Comparison of ENCODE assay signal across 12 cellular contexts in the genomic region with DNA sequence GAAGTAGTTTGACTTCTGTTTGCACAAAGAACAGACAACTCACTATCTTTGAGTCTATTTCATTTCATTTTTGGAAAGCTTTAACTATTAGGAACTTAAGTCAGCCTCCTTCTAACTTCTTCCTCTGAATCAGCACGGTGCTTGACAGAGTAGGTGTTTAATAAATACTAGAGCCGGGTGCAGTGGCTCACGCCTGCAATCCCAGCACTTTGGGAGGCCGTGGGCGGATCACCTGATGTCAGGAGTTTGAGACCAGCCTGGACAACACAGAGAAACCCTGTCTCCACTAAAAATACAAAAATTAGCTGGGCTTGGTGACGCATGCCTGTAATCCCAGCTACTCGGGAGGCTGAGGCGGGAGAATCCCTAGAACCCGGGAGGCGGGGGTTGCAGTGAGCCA. TPM values are rescaled to one million over a fixed set of nuclear protein-coding genes. Genes with fewer than 3 reads are reported as not detected.
DNase-seq lines count a peak whose midpoint lies in the region; ATAC-seq and TF ChIP-seq lines count a peak whose summit lies in the region.
"Not testable (repeated sequence)": the region's sequence is repeated elsewhere in the genome, so short reads cannot be mapped to it uniquely, and the experiment has no call there.
"Had no signal": no experiment of that assay in that cellular context is flagged by ENCODE, and none has a peak within 500 bp of the region (broad histone marks: within the 10 kb centered on the region; RNA-seq: fewer than 3 reads in every experiment).

No MANE protein-coding gene starts in this region.

- CTCF ChIA-PET in CD8-positive, alpha-beta T cell (lab: Charles Lee): interaction anchor here (0.9 to 1.4 kb wide), 5 partner anchors 19 to 50 kb away, joined by 3 to 6 read pairs (median 3); no protein-coding TSS in a partner anchor
- CTCF ChIA-PET in T-cell (lab: Charles Lee): interaction anchor here in 1 of 2 donors (1.3 kb wide), 1 partner anchor 40 kb away, joined by 5 read pairs; no protein-coding TSS in a partner anchor

- not testable (repeated sequence) for H3K4me1 ChIP-seq in CD8-positive, alpha-beta T cell (ENCODE audit: insufficient read depth, low read length); smooth muscle cell (ENCODE audit: low read depth)

- POLR2A ChIA-PET in CD8-positive, alpha-beta T cell (lab: Charles Lee): interaction anchor here (1.3 to 1.4 kb wide), 2 partner anchors 14 to 41 kb away, joined by 3 to 4 read pairs; no protein-coding TSS in a partner anchor
- POLR2A ChIA-PET in T-cell (lab: Charles Lee): interaction anchor here (0.6 kb wide), 2 partner anchors 29 to 51 kb away, joined by 4 read pairs; no protein-coding TSS in a partner anchor
- POLR2A ChIA-PET in naive thymus-derived CD8-positive, alpha-beta T cell (lab: Charles Lee): not testable (repeated sequence)

- H3K27me3 ChIP-seq in CD8-positive, alpha-beta T cell (ENCODE audit: insufficient read depth, low read length); smooth muscle cell (ENCODE audit: low read depth): not testable (repeated sequence)

- peaks cover 78% of the 10 kb centered on the region for H3K36me3 Mint-ChIP-seq in CD8-positive, alpha-beta T cell
- H3K36me3 Mint-ChIP-seq in T-cell: peaks cover 51% of the 10 kb centered on the region
- peaks cover 11% of the 10 kb centered on the region for H3K36me3 Mint-ChIP-seq in activated naive CD4-positive, alpha-beta T cell treated with anti-CD3 and anti-CD28 coated beads, Interleukin-2, amount 50 U/mL, for 24 hours
- H3K36me3 Mint-ChIP-seq in naive thymus-derived CD8-positive, alpha-beta T cell: peaks cover 11 to 94% (median 11%) of the 10 kb centered on the region in 3 donors

- TF ChIP-seq EP300 in Ishikawa (IDR thresholded peaks at IDR 0.05; ENCODE audit: borderline replicate concordance): not testable (repeated sequence)

- not testable (repeated sequence) for H3K9me3 Mint-ChIP-seq in CD8-positive, alpha-beta T cell; T-cell; activated naive CD4-positive, alpha-beta T cell treated with anti-CD3 and anti-CD28 coated beads, Interleukin-2, amount 50 U/mL, for 24 hours; naive thymus-derived CD8-positive, alpha-beta T cell

- not testable (repeated sequence) for H3K4me3 ChIP-seq in CD8-positive, alpha-beta T cell (ENCODE audit: low read depth, low read length); fibroblast of mammary gland (ENCODE audit: control insufficient read depth, low read depth, low read length); smooth muscle cell

- not testable (repeated sequence) for H3K4me2 ChIP-seq in smooth muscle cell

- peaks cover 26% of the 10 kb centered on the region for H3K4me1 Mint-ChIP-seq in CD8-positive, alpha-beta T cell (ENCODE audit: low read depth)
- H3K4me1 Mint-ChIP-seq in T-cell: peaks cover 19 to 22% (median 21%) of the 10 kb centered on the region in 3 donors
- H3K4me1 Mint-ChIP-seq in activated naive CD4-positive, alpha-beta T cell treated with anti-CD3 and anti-CD28 coated beads, Interleukin-2, amount 50 U/mL, for 24 hours: peaks cover 28% of the 10 kb centered on the region
- peaks cover 7 to 34% (median 18%) of the 10 kb centered on the region in 4 donors for H3K4me1 Mint-ChIP-seq in naive thymus-derived CD8-positive, alpha-beta T cell

- not testable (repeated sequence) for H3K9me3 ChIP-seq in CD8-positive, alpha-beta T cell (ENCODE audit: low read length); smooth muscle cell (replicated peaks; ENCODE audit: low read depth)

- H2AFZ ChIP-seq in smooth muscle cell (ENCODE audit: low read depth): peak overlapping the region; percentile 15

- not testable (repeated sequence) for TF ChIP-seq RAD21 in Ishikawa (IDR thresholded peaks at IDR 0.05; ENCODE audit: low read depth)

- not testable (repeated sequence) for H3K79me2 ChIP-seq in smooth muscle cell (ENCODE audit: low read depth)

- not testable (repeated sequence) for DNase-seq in CD8-positive, alpha-beta T cell; T-cell; naive thymus-derived CD8-positive, alpha-beta T cell; smooth muscle cell (lab: John Stamatoyannopoulos, UW; ENCODE audit: unreplicated experiment)
- DNase-seq in fibroblast of mammary gland (ENCODE audit: low read depth): peak; percentile 10

- peak overlapping the region; percentile 69 for H3K27ac Mint-ChIP-seq in CD8-positive, alpha-beta T cell
- H3K27ac Mint-ChIP-seq in T-cell: peak overlapping the region; percentile 28 to 77
- H3K27ac Mint-ChIP-seq in activated naive CD4-positive, alpha-beta T cell treated with anti-CD3 and anti-CD28 coated beads, Interleukin-2, amount 50 U/mL, for 24 hours: peak overlapping the region; percentile 80
- peak overlapping the region in 8 of 10 donors; percentile 8 to 52 (median 42) for H3K27ac Mint-ChIP-seq in naive thymus-derived CD8-positive, alpha-beta T cell

- H3K9ac ChIP-seq in smooth muscle cell (ENCODE audit: low read depth): not testable (repeated sequence)

- not testable (repeated sequence) for H3K27ac ChIP-seq in CD8-positive, alpha-beta T cell (ENCODE audit: low read depth, low read length); smooth muscle cell (ENCODE audit: low read depth)

- ATAC-seq in CD8-positive, alpha-beta T cell; T-cell (replicated peaks in 1 of 4); naive thymus-derived CD8-positive, alpha-beta T cell: not testable (repeated sequence)

- intact Hi-C loops in CD8-positive, alpha-beta T cell (cut with DNase I, micrococcal nuclease): not testable (repeated sequence)

- not testable (repeated sequence) for H3K4me3 Mint-ChIP-seq in CD8-positive, alpha-beta T cell; T-cell; activated naive CD4-positive, alpha-beta T cell treated with anti-CD3 and anti-CD28 coated beads, Interleukin-2, amount 50 U/mL, for 24 hours; naive thymus-derived CD8-positive, alpha-beta T cell

- peaks cover 49% of the 10 kb centered on the region for H3K36me3 ChIP-seq in CD8-positive, alpha-beta T cell (ENCODE audit: insufficient read depth, low read length)
- H3K36me3 ChIP-seq in smooth muscle cell (ENCODE audit: low read depth): not testable (repeated sequence)

- H3F3A ChIP-seq in smooth muscle cell (ENCODE audit: low read depth): not testable (repeated sequence)

- not testable (repeated sequence) for H3K27me3 Mint-ChIP-seq in CD8-positive, alpha-beta T cell (ENCODE audit: low read depth); T-cell; activated naive CD4-positive, alpha-beta T cell treated with anti-CD3 and anti-CD28 coated beads, Interleukin-2, amount 50 U/mL, for 24 hours; naive thymus-derived CD8-positive, alpha-beta T cell

- whole genome bisulfite sequencing in smooth muscle cell (ENCODE audit: low lambda C conversion rate): 65% methylated on average over 10 of the region's 10 CpGs

- not testable (repeated sequence) for TF ChIP-seq CTCF in CD8-positive, alpha-beta T cell (IDR thresholded peaks at IDR 0.05); fibroblast of mammary gland (conservative IDR thresholded peaks at IDR 0.05; ENCODE audit: control insufficient read depth, insufficient read depth, low read depth, low read length); smooth muscle cell (IDR thresholded peaks at IDR 0.05; ENCODE audit: borderline replicate concordance, insufficient read depth, poor library complexity, severe bottlenecking)

- not testable (repeated sequence) for H4K20me1 ChIP-seq in smooth muscle cell (ENCODE audit: low read depth)

TF ChIP-seq in Ishikawa, 13 proteins besides CTCF, POLR2A, EP300 and RAD21:
- peak; percentile 62; the same call in 1 of the 2 replicates for TF ChIP-seq EGR1 (IDR thresholded peaks at IDR 0.05)

RNA-seq across cellular contexts. Expression of gene BIN2, which starts 23.2 kb away (rescaled TPM):
- 100 to 1,000 TPM; 115 to 125 TPM for total RNA-seq in CD8-positive, alpha-beta T cell
- total RNA-seq in T-cell: 100 to 1,000 TPM; 196 to 240 (median 202) TPM
- 100 to 1,000 TPM; 257 to 267 TPM for total RNA-seq in naive thymus-derived CD8-positive, alpha-beta T cell
- 100 to 1,000 TPM; 228 to 303 (median 266) TPM for polyA plus RNA-seq in naive thymus-derived CD8-positive, alpha-beta T cell
- not detected in 2 replicates for total RNA-seq in smooth muscle cell
- polyA plus RNA-seq in smooth muscle cell: not detected in 2 replicates
- total RNA-seq: A172, GM23248 had no signal
- polyA plus RNA-seq: GM23248 had no signal

RNA-seq across cellular contexts. Expression of gene SMAGP, which starts 30.6 kb away (rescaled TPM):
- 1 to 10 TPM; 1.9 to 2.3 TPM for total RNA-seq in CD8-positive, alpha-beta T cell
- total RNA-seq in T-cell: 1 to 10 TPM; 3.2 to 5.3 (median 3.6) TPM
- total RNA-seq in naive thymus-derived CD8-positive, alpha-beta T cell: 1 to 10 TPM; 5.5 to 6.9 TPM
- 10 to 100 TPM; 15.1 to 18.5 (median 15.6) TPM for polyA plus RNA-seq in naive thymus-derived CD8-positive, alpha-beta T cell
- 9.0 and 11.7 TPM in 2 replicates for total RNA-seq in smooth muscle cell
- polyA plus RNA-seq in smooth muscle cell: 6.8 and 7.0 TPM in 2 replicates

RNA-seq across cellular contexts. Expression of gene CELA1, which starts 45.7 kb away (rescaled TPM):
- under 1 TPM in 1 of 2 experiments, not detected in 1; 0.79 TPM for total RNA-seq in CD8-positive, alpha-beta T cell
- 1 to 10 TPM in 2 of 5 donors, under 1 TPM in 3; 0.47 to 3.5 (median 0.88) TPM for total RNA-seq in T-cell
- total RNA-seq in naive thymus-derived CD8-positive, alpha-beta T cell: 1 to 10 TPM; 2.2 to 2.5 TPM
- 1 to 10 TPM; 3.6 to 9.8 (median 8.1) TPM for polyA plus RNA-seq in naive thymus-derived CD8-positive, alpha-beta T cell
- not detected in 2 replicates for total RNA-seq in smooth muscle cell
- not detected in 2 replicates for polyA plus RNA-seq in smooth muscle cell
- total RNA-seq: A172; CD4-positive, CD25-positive, alpha-beta regulatory T cell; GM23248; H7; HT-29 had no signal
- polyA plus RNA-seq: GM23248 had no signal

Comparison
In these comparisons a context has a peak if more than half of its experiments do, and no peak if none do; other contexts are left out.
1. RNA of gene BIN2, which starts 23.2 kb away (total RNA-seq): 257 to 267 TPM in naive thymus-derived CD8-positive, alpha-beta T cell, 196 to 240 TPM in T-cell and 115 to 125 TPM in CD8-positive, alpha-beta T cell; not detected in smooth muscle cell; every median in the first group is over 100 times any median in the second.
2. Peak in every context shown above with its lines, with median percentiles within 50 percentile points of each other: H3K27ac Mint-ChIP-seq.